Comparison of ENCODE assay signal across 28 cellular contexts in genomic region chr11:10134975-10135481, GRCh38.
"Had no signal": no experiment of that assay in that cellular context is flagged by ENCODE, and none has a peak within 500 bp of the region (broad histone marks: within the 10 kb centered on the region; RNA-seq: fewer than 3 reads in every experiment).

No MANE protein-coding gene starts in this region.

- H3K27ac Mint-ChIP-seq: natural killer cell; nephron progenitor cell; progenitor cell of endocrine pancreas; stimulated activated effector memory CD8-positive, alpha-beta T cell treated with anti-CD3 and anti-CD28 coated beads, Interleukin-12 subunit alpha, Interleukin-12 subunit beta, amount 100 ng/mL, for 72 hours; stimulated activated naive B cell treated with anti-CD40 and anti-IgM and Interleukin-4, amounts not matched to agents 10 μg/mL and 1 μg/mL and 100 μg/mL, for 72 hours; stimulated activated naive CD8-positive, alpha-beta T cell treated with anti-CD3 and anti-CD28 coated beads, Interleukin-15, Interleukin-2, amounts not matched to agents 100 ng/mL and 50 ng/mL, for 24 hours had no signal

- H3K27ac ChIP-seq: neutrophil, pancreas, psoas muscle, right lobe of liver, sigmoid colon, stomach, thoracic aorta, thyroid gland, tibial nerve, upper lobe of left lung, vagina had no signal

- H3K36me3 Mint-ChIP-seq: natural killer cell; stimulated activated effector memory CD8-positive, alpha-beta T cell treated with anti-CD3 and anti-CD28 coated beads, Interleukin-12 subunit alpha, Interleukin-12 subunit beta, amount 100 ng/mL, for 72 hours had no signal

- H3K4me1 ChIP-seq: pancreas, psoas muscle, right lobe of liver had no signal

- ATAC-seq: natural killer cell; pancreas; psoas muscle; right cardiac atrium; stimulated activated effector memory CD8-positive, alpha-beta T cell treated with anti-CD3 and anti-CD28 coated beads, Interleukin-12 subunit alpha, Interleukin-12 subunit beta, amount 100 ng/mL, for 72 hours; stimulated activated naive B cell treated with anti-CD40 and anti-IgM and Interleukin-4, amounts not matched to agents 10 μg/mL and 1 μg/mL and 100 μg/mL, for 72 hours had no signal

- H3K4me3 Mint-ChIP-seq: natural killer cell; nephron progenitor cell; neural crest cell; stimulated activated effector memory CD8-positive, alpha-beta T cell treated with anti-CD3 and anti-CD28 coated beads, Interleukin-12 subunit alpha, Interleukin-12 subunit beta, amount 100 ng/mL, for 72 hours; stimulated activated naive B cell treated with anti-CD40 and anti-IgM and Interleukin-4, amounts not matched to agents 10 μg/mL and 1 μg/mL and 100 μg/mL, for 72 hours; stimulated activated naive CD8-positive, alpha-beta T cell treated with anti-CD3 and anti-CD28 coated beads, Interleukin-15, Interleukin-2, amounts not matched to agents 100 ng/mL and 50 ng/mL, for 24 hours had no signal

- H3K36me3 ChIP-seq: neutrophil, pancreas, right lobe of liver, sigmoid colon, stomach, thoracic aorta, thyroid gland, tibial nerve, upper lobe of left lung, vagina had no signal

- FAIRE-seq: pancreas, small intestine, urothelium cell line had no signal

- H3K27me3 Mint-ChIP-seq: progenitor cell of endocrine pancreas; stimulated activated naive B cell treated with anti-CD40 and anti-IgM and Interleukin-4, amounts not matched to agents 10 μg/mL and 1 μg/mL and 100 μg/mL, for 72 hours; stimulated activated naive CD8-positive, alpha-beta T cell treated with anti-CD3 and anti-CD28 coated beads, Interleukin-15, Interleukin-2, amounts not matched to agents 100 ng/mL and 50 ng/mL, for 24 hours had no signal

- H3K9me3 ChIP-seq: neutrophil, pancreas, psoas muscle, right lobe of liver, stomach, thoracic aorta, thyroid gland, tibial nerve, upper lobe of left lung, vagina had no signal

- H3K27me3 ChIP-seq: neutrophil, pancreas, right lobe of liver, sigmoid colon, stomach, thyroid gland, tibial nerve, upper lobe of left lung, vagina had no signal

- H3K4me1 Mint-ChIP-seq: nephron progenitor cell; neural crest cell; stimulated activated effector memory CD8-positive, alpha-beta T cell treated with anti-CD3 and anti-CD28 coated beads, Interleukin-12 subunit alpha, Interleukin-12 subunit beta, amount 100 ng/mL, for 72 hours; stimulated activated naive B cell treated with anti-CD40 and anti-IgM and Interleukin-4, amounts not matched to agents 10 μg/mL and 1 μg/mL and 100 μg/mL, for 72 hours had no signal

- H3K9me3 Mint-ChIP-seq: natural killer cell; stimulated activated effector memory CD8-positive, alpha-beta T cell treated with anti-CD3 and anti-CD28 coated beads, Interleukin-12 subunit alpha, Interleukin-12 subunit beta, amount 100 ng/mL, for 72 hours had no signal

- DNase-seq: natural killer cell; nephron progenitor cell; nucleus accumbens; pancreas; psoas muscle; right cardiac atrium; right lobe of liver; sigmoid colon; stimulated activated CD4-positive, alpha-beta T cell treated with anti-CD3 and anti-CD28 coated beads, Interleukin-15, amount 100 ng/mL, for 24 hours; stimulated activated CD4-positive, alpha-beta T cell treated with anti-CD3 and anti-CD28 coated beads, Interleukin-2, amount 100 ng/mL, for 24 hours; stimulated activated CD4-positive, alpha-beta T cell treated with anti-CD3 and anti-CD28 coated beads, Interleukin-2, amount 100 ng/mL, for 48 hours; stimulated activated CD4-positive, alpha-beta T cell treated with anti-CD3 and anti-CD28 coated beads, Interleukin-4, amount 100 ng/mL, for 24 hours; stimulated activated naive B cell treated with anti-CD40 and anti-IgM and Interleukin-4, amounts not matched to agents 10 μg/mL and 1 μg/mL and 100 μg/mL, for 72 hours; stimulated activated naive CD4-positive, alpha-beta T cell treated with Interleukin-2 at 50 U/mL for 16 hours; stomach; thyroid gland; trophoblast cell; upper lobe of left lung had no signal

- H3K4me3 ChIP-seq: pancreas, psoas muscle, right lobe of liver, sigmoid colon, stomach, thoracic aorta, thyroid gland, tibial nerve, upper lobe of left lung, vagina had no signal
